9 cellular contexts compared by ENCODE assay signal in genomic region chr9:115207003-115207837, GRCh38.
DNase-seq lines count a peak whose midpoint lies in the region; ATAC-seq and TF ChIP-seq lines count a peak whose summit lies in the region.
"Had no signal": no experiment of that assay in that cellular context is flagged by ENCODE, and none has a peak within 500 bp of the region (broad histone marks: within the 10 kb centered on the region; RNA-seq: fewer than 3 reads in every experiment).

No MANE protein-coding gene starts in this region.

- TF ChIP-seq CTCF in lower leg skin (IDR thresholded peaks at IDR 0.05) = no peak

- 56 to 58% methylated on average over 3 of the region's 3 CpGs for WGBS in lower leg skin, 2 donors

- peak; percentile 33 for DNase-seq in kidney tubule cell (ENCODE audit: low spot score)
- no peak for DNase-seq in T1000 (lab: John Stamatoyannopoulos, UW)
- DNase-seq in NCI-H510A treated with DMSO at 0.1 percent for 48 hours (lab: John Stamatoyannopoulos, UW) = no peak
- DNase-seq in lower leg skin (ENCODE audit: low spot score in 2 of 2) = no peak
- DNase-seq: activated naive CD4-positive, alpha-beta T cell; SHP77 had no signal

- TF ChIP-seq POLR2A in lower leg skin (IDR thresholded peaks at IDR 0.05) = no peak

- no peak overlapping the region for H3K4me3 ChIP-seq in lower leg skin (ENCODE audit: low read depth, poor library complexity, severe bottlenecking)

- intact Hi-C loops in lower leg skin (cut with DNase I; ENCODE audit: low total_unique reads) = no loop called here

- ATAC-seq in GM19023 (IDR thresholded peaks at IDR 0.05; ENCODE audit: unreplicated experiment) (peak; percentile 41), GM21825 (IDR thresholded peaks at IDR 0.05; ENCODE audit: unreplicated experiment) (peak; percentile 44), HG03571 (IDR thresholded peaks at IDR 0.05; ENCODE audit: unreplicated experiment) (peak; percentile 43)
